27 cellular contexts compared by ENCODE assay signal in the genomic region with DNA sequence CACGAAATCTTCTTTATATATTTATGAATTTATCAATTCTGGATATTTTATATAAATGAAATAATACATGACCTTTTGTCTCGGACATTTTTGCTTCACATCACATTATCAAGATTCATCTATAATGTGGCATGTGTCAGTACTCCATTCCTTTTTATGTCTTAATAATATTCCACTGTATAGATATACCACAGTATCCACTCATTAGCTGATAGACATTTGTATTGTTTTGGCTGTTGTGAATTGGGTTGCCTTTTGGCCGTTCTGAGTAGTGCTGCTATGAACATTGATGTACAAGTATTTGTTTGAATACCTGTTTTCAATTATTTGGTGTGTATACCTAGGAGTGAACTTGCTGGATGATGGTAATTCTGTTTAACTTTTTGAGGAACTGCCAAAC.
DNase-seq lines count a peak whose midpoint lies in the region; ATAC-seq and TF ChIP-seq lines count a peak whose summit lies in the region.
"Had no signal": no experiment of that assay in that cellular context is flagged by ENCODE, and none has a peak within 500 bp of the region (broad histone marks: within the 10 kb centered on the region; RNA-seq: fewer than 3 reads in every experiment).

No MANE protein-coding gene starts in this region.

- ATAC-seq in SK-N-SH treated with all-trans-retinoic acid at 6 μM for 48 hours: no peak
- ATAC-seq: A549; CD8-positive, alpha-beta T cell had no signal

- POLR2A ChIA-PET in SK-N-SH (lab: Yijun Ruan, JAX): no interaction called here

- no peak overlapping the region for H3K4me2 ChIP-seq in SK-N-SH
- H3K4me2 ChIP-seq: A549; BLaER1; BLaER1 treated with 17β-estradiol and CSF1 and Interleukin-3, amounts not matched to agents 10 nM and 100 nM had no signal

- peaks cover 4% of the 10 kb centered on the region; the same call in 1 of the 2 replicates for H3K9me3 ChIP-seq in SK-N-SH
- H3K9me3 ChIP-seq: BE2C, BLaER1, Caco-2 had no signal

- no peaks in the 10 kb centered on the region for H3F3A ChIP-seq in SK-N-SH (replicated peaks; ENCODE audit: insufficient read depth)

- H3K4me1 ChIP-seq in SK-N-SH (ENCODE audit: control insufficient read depth in 1 of 2, insufficient read depth in 2 of 2, low read depth in 1 of 2, low read length in 1 of 2): no peaks in the 10 kb centered on the region
- H3K4me1 ChIP-seq: A549, BE2C, BLaER1, Caco-2 had no signal

- no peak overlapping the region for H3K4me3 ChIP-seq in SK-N-SH (ENCODE audit: low read depth in 2 of 2, low read length in 1 of 2)
- H3K4me3 ChIP-seq: A549; BLaER1; BLaER1 treated with 17β-estradiol and CSF1 and Interleukin-3, amounts not matched to agents 10 nM and 100 nM had no signal

- no peak overlapping the region for H2AFZ ChIP-seq in SK-N-SH (ENCODE audit: low read depth)

- no peaks in the 10 kb centered on the region for H3K79me2 ChIP-seq in SK-N-SH (ENCODE audit: insufficient read depth)

- CTCF ChIA-PET in SK-N-SH (lab: Yijun Ruan, JAX): no interaction called here

- 11% methylated on average over 3 of the region's 3 CpGs for WGBS in SK-N-SH (ENCODE audit: low lambda C conversion rate)

- H3K9ac ChIP-seq in SK-N-SH: no peak overlapping the region
- H3K9ac ChIP-seq: BLaER1; BLaER1 treated with 17β-estradiol and CSF1 and Interleukin-3, amounts not matched to agents 10 nM and 100 nM had no signal

- no peaks in the 10 kb centered on the region for H4K20me1 ChIP-seq in SK-N-SH (ENCODE audit: insufficient read depth)
- H4K20me1 ChIP-seq: BLaER1; BLaER1 treated with 17β-estradiol and CSF1 and Interleukin-3, amounts not matched to agents 10 nM and 100 nM had no signal

- no peak overlapping the region for H3K27ac ChIP-seq in SK-N-SH (ENCODE audit: low read depth in 2 of 2, low read length in 1 of 2)
- H3K27ac ChIP-seq: 22Rv1; A549; BLaER1; BLaER1 treated with 17β-estradiol and CSF1 and Interleukin-3, amounts not matched to agents 10 nM and 100 nM; C4-2B had no signal

- no peak for TF ChIP-seq RAD21 in SK-N-SH (IDR thresholded peaks at IDR 0.05; ENCODE audit: low read length)

- H3K27me3 ChIP-seq in SK-N-SH (ENCODE audit: insufficient read depth): no peaks in the 10 kb centered on the region
- H3K27me3 ChIP-seq: BE2C; BLaER1; BLaER1 treated with 17β-estradiol and CSF1 and Interleukin-3, amounts not matched to agents 10 nM and 100 nM had no signal

- TF ChIP-seq CTCF in SK-N-SH (IDR thresholded peaks at IDR 0.05): no peak

- DNase-seq in SK-N-SH: no peak
- DNase-seq: 8988T; ACHN; AML-193; BE2C; C1 segment of cervical spinal cord; Caco-2; Calu3; CD4-positive, alpha-beta memory T cell; CD4-positive, alpha-beta T cell; CD4-positive, CD25-positive, alpha-beta regulatory T cell; CD8-positive, alpha-beta memory T cell; CD8-positive, alpha-beta T cell; COR-L47; DMS 273 treated with DMSO at 0.1 percent for 48 hours; DMS153; DMS53; DMS79; DMS79 treated with DMSO at 0.1 percent for 48 hours; DND-41; EL had no signal

- no peaks in the 10 kb centered on the region for H3K36me3 ChIP-seq in SK-N-SH (replicated peaks in 1 of 2; ENCODE audit: control insufficient read depth in 1 of 2, insufficient read depth in 2 of 2, low read length in 1 of 2)
- H3K36me3 ChIP-seq: BE2C; BLaER1; BLaER1 treated with 17β-estradiol and CSF1 and Interleukin-3, amounts not matched to agents 10 nM and 100 nM had no signal

- no peaks in the 10 kb centered on the region for H3K9me2 ChIP-seq in SK-N-SH

- no peak for TF ChIP-seq EP300 in SK-N-SH (IDR thresholded peaks at IDR 0.05; ENCODE audit: borderline replicate concordance in 1 of 2, low read depth in 1 of 2, low read length in 1 of 2)

TF ChIP-seq in SK-N-SH treated with all-trans-retinoic acid at 6 μM for 48 hours, 23 proteins besides CTCF, POLR2A, EP300 and RAD21:
- TF ChIP-seq GLIS3 (CRISPR knock-in tag; IDR thresholded peaks at IDR 0.05) (no peak), ZFP3 (CRISPR knock-in tag; IDR thresholded peaks at IDR 0.05) (no peak), ISL1 (CRISPR knock-in tag; IDR thresholded peaks at IDR 0.05) (no peak), ZNF8 (CRISPR knock-in tag; IDR thresholded peaks at IDR 0.05) (peak; percentile 93)
- TF ChIP-seq, protein P1, sequence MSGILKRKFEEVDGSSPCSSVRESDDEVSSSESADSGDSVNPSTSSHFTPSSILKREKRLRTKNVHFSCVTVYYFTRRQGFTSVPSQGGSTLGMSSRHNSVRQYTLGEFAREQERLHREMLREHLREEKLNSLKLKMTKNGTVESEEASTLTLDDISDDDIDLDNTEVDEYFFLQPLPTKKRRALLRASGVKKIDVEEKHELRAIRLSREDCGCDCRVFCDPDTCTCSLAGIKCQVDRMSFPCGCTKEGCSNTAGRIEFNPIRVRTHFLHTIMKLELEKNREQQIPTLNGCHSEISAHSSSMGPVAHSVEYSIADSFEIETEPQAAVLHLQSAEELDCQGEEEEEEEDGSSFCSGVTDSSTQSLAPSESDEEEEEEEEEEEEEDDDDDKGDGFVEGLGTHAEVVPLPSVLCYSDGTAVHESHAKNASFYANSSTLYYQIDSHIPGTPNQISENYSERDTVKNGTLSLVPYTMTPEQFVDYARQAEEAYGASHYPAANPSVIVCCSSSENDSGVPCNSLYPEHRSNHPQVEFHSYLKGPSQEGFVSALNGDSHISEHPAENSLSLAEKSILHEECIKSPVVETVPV (CRISPR knock-in tag; IDR thresholded peaks at IDR 0.05): no peak
- TF ChIP-seq, protein P2, sequence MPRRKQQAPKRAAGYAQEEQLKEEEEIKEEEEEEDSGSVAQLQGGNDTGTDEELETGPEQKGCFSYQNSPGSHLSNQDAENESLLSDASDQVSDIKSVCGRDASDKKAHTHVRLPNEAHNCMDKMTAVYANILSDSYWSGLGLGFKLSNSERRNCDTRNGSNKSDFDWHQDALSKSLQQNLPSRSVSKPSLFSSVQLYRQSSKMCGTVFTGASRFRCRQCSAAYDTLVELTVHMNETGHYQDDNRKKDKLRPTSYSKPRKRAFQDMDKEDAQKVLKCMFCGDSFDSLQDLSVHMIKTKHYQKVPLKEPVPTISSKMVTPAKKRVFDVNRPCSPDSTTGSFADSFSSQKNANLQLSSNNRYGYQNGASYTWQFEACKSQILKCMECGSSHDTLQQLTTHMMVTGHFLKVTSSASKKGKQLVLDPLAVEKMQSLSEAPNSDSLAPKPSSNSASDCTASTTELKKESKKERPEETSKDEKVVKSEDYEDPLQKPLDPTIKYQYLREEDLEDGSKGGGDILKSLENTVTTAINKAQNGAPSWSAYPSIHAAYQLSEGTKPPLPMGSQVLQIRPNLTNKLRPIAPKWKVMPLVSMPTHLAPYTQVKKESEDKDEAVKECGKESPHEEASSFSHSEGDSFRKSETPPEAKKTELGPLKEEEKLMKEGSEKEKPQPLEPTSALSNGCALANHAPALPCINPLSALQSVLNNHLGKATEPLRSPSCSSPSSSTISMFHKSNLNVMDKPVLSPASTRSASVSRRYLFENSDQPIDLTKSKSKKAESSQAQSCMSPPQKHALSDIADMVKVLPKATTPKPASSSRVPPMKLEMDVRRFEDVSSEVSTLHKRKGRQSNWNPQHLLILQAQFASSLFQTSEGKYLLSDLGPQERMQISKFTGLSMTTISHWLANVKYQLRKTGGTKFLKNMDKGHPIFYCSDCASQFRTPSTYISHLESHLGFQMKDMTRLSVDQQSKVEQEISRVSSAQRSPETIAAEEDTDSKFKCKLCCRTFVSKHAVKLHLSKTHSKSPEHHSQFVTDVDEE (CRISPR knock-in tag; IDR thresholded peaks at IDR 0.05): no peak

TF ChIP-seq in SK-N-SH, 30 proteins besides CTCF, POLR2A, EP300 and RAD21 (continues in another document):
- TF ChIP-seq TAF1 (IDR thresholded peaks at IDR 0.05; ENCODE audit: borderline replicate concordance, low read depth, low read length) (no peak), GATA2 (CRISPR knock-in tag; IDR thresholded peaks at IDR 0.05) (no peak), SMC3 (IDR thresholded peaks at IDR 0.05; ENCODE audit: low read depth, low read length) (no peak), RXRA (IDR thresholded peaks at IDR 0.05; ENCODE audit: borderline replicate concordance, low read depth) (no peak), ELF1 (IDR thresholded peaks at IDR 0.05) (no peak), TCF12 (IDR thresholded peaks at IDR 0.05) (no peak), FOXJ3 (CRISPR knock-in tag; IDR thresholded peaks at IDR 0.05) (no peak), TEAD4 (IDR thresholded peaks at IDR 0.05; ENCODE audit: borderline replicate concordance, insufficient read depth) (no peak), GABPA (IDR thresholded peaks at IDR 0.05; ENCODE audit: low read depth) (no peak)
- TF ChIP-seq, protein P3, sequence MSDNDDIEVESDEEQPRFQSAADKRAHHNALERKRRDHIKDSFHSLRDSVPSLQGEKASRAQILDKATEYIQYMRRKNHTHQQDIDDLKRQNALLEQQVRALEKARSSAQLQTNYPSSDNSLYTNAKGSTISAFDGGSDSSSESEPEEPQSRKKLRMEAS (IDR thresholded peaks at IDR 0.05; ENCODE audit: low read depth): no peak
- TF ChIP-seq, protein P4, sequence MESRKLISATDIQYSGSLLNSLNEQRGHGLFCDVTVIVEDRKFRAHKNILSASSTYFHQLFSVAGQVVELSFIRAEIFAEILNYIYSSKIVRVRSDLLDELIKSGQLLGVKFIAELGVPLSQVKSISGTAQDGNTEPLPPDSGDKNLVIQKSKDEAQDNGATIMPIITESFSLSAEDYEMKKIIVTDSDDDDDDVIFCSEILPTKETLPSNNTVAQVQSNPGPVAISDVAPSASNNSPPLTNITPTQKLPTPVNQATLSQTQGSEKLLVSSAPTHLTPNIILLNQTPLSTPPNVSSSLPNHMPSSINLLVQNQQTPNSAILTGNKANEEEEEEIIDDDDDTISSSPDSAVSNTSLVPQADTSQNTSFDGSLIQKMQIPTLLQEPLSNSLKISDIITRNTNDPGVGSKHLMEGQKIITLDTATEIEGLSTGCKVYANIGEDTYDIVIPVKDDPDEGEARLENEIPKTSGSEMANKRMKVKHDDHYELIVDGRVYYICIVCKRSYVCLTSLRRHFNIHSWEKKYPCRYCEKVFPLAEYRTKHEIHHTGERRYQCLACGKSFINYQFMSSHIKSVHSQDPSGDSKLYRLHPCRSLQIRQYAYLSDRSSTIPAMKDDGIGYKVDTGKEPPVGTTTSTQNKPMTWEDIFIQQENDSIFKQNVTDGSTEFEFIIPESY (IDR thresholded peaks at IDR 0.05; ENCODE audit: borderline replicate concordance, low read depth): no peak
- TF ChIP-seq, protein P5, sequence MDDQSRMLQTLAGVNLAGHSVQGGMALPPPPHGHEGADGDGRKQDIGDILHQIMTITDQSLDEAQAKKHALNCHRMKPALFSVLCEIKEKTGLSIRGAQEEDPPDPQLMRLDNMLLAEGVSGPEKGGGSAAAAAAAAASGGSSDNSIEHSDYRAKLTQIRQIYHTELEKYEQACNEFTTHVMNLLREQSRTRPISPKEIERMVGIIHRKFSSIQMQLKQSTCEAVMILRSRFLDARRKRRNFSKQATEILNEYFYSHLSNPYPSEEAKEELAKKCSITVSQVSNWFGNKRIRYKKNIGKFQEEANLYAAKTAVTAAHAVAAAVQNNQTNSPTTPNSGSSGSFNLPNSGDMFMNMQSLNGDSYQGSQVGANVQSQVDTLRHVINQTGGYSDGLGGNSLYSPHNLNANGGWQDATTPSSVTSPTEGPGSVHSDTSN (IDR thresholded peaks at IDR 0.05): no peak
